Comparison of ENCODE assay signal across 23 cellular contexts in genomic region chr19:31274266-31274963, GRCh38.
DNase-seq lines count a peak whose midpoint lies in the region; ATAC-seq and TF ChIP-seq lines count a peak whose summit lies in the region.
"Had no signal": no experiment of that assay in that cellular context is flagged by ENCODE, and none has a peak within 500 bp of the region (broad histone marks: within the 10 kb centered on the region; RNA-seq: fewer than 3 reads in every experiment).

No MANE protein-coding gene starts in this region.

- H3K4me3 ChIP-seq in LNCaP clone FGC (ENCODE audit: low read depth, low read length): peak overlapping the region; percentile 7; the same call in 1 of the 2 replicates
- peak overlapping the region; percentile 2 for H3K4me3 ChIP-seq in ovary
- no peak overlapping the region for H3K4me3 ChIP-seq in esophagus squamous epithelium
- no peak overlapping the region for H3K4me3 ChIP-seq in left lung
- H3K4me3 ChIP-seq: BLaER1 treated with 17β-estradiol and CSF1 and Interleukin-3, amounts not matched to agents 10 nM and 100 nM; tibial nerve had no signal

- intact Hi-C loops in ovary (cut with DNase I) (no loop called here), esophagus squamous epithelium (cut with DNase I) (no loop called here), left lung (cut with DNase I) (no loop called here)

- TF ChIP-seq CTCF in LNCaP clone FGC (IDR thresholded peaks at IDR 0.05; ENCODE audit: control insufficient read depth, extremely low read depth, insufficient read depth) (no peak), ovary (IDR thresholded peaks at IDR 0.05) (no peak), esophagus squamous epithelium (IDR thresholded peaks at IDR 0.05) (no peak), left lung (IDR thresholded peaks at IDR 0.05) (no peak)

- ATAC-seq in HG03571 (IDR thresholded peaks at IDR 0.05; ENCODE audit: unreplicated experiment) (no peak), left lung (no peak)
- ATAC-seq: activated T-cell treated with anti-CD3 and anti-CD28 coated beads, Interleukin-2, amount 50 U/mL, for 4 hours; PC-3; stimulated activated naive CD8-positive, alpha-beta T cell treated with anti-CD3 and anti-CD28 coated beads, Interleukin-15, amount 100 ng/mL, for 72 hours had no signal

- H3K27me3 ChIP-seq in ovary: no peaks in the 10 kb centered on the region
- no peaks in the 10 kb centered on the region for H3K27me3 ChIP-seq in esophagus squamous epithelium
- H3K27me3 ChIP-seq in left lung: no peaks in the 10 kb centered on the region
- H3K27me3 ChIP-seq: BLaER1 treated with 17β-estradiol and CSF1 and Interleukin-3, amounts not matched to agents 10 nM and 100 nM; brain microvascular endothelial cell; tibial nerve had no signal

- H3K4me1 ChIP-seq in ovary (ENCODE audit: insufficient read depth): peaks cover 4% of the 10 kb centered on the region
- no peaks in the 10 kb centered on the region for H3K4me1 ChIP-seq in esophagus squamous epithelium
- H3K4me1 ChIP-seq in left lung: no peaks in the 10 kb centered on the region

- H3K36me3 ChIP-seq in ovary: no peaks in the 10 kb centered on the region
- peaks cover 0 to 23% (median 0%) of the 10 kb centered on the region in 3 donors for H3K36me3 ChIP-seq in esophagus squamous epithelium
- peaks cover 0 to 27% of the 10 kb centered on the region in 2 donors for H3K36me3 ChIP-seq in left lung

- DNase-seq in Ammon's horn (ENCODE audit: low spot score) (peak; percentile 24), LNCaP clone FGC (ENCODE audit: low read depth) (no peak), ovary (peak in 1 of 5 donors; percentile 58), esophagus squamous epithelium (lab: John Stamatoyannopoulos, UW) (no peak), NCI-H524 treated with DMSO at 0.1 percent for 48 hours (lab: John Stamatoyannopoulos, UW) (no peak), left lung (no peak)
- DNase-seq: activated CD4-positive, alpha-beta T cell treated with anti-CD3 and anti-CD28 coated beads, Interleukin-2, amount 10 ng/mL, durations not matched to agents 24 days and 14 days; activated naive CD4-positive, alpha-beta T cell treated with anti-CD3 and anti-CD28 coated beads for 36 hours; activated T-cell treated with anti-CD3 and anti-CD28 coated beads, Interleukin-2, amount 50 U/mL, for 4 hours; brain microvascular endothelial cell; DMS53; effector CD4-positive, alpha-beta T cell; foreskin fibroblast; GDM1; NCI-H2029 treated with DMSO at 0.1 percent for 48 hours; NCI-H345; PC-3; stimulated activated naive CD8-positive, alpha-beta T cell treated with anti-CD3 and anti-CD28 coated beads, Interleukin-15, amount 100 ng/mL, for 72 hours had no signal

- H3K9me3 ChIP-seq in ovary: no peaks in the 10 kb centered on the region
- no peaks in the 10 kb centered on the region for H3K9me3 ChIP-seq in esophagus squamous epithelium
- no peaks in the 10 kb centered on the region for H3K9me3 ChIP-seq in left lung
- H3K9me3 ChIP-seq: tibial nerve had no signal

- TF ChIP-seq POLR2A in ovary (IDR thresholded peaks at IDR 0.05): no peak
- TF ChIP-seq POLR2A in esophagus squamous epithelium (IDR thresholded peaks at IDR 0.05): no peak

- H3K27ac ChIP-seq in cingulate gyrus (ENCODE audit: low read depth, low read length): peak overlapping the region; percentile 23
- peak overlapping the region in 1 of 2 donors; percentile 41 for H3K27ac ChIP-seq in ovary
- no peak overlapping the region for H3K27ac ChIP-seq in esophagus squamous epithelium
- H3K27ac ChIP-seq in left lung: no peak overlapping the region
- H3K27ac ChIP-seq: BLaER1 treated with 17β-estradiol and CSF1 and Interleukin-3, amounts not matched to agents 10 nM and 100 nM; brain microvascular endothelial cell; epithelial cell of prostate had no signal

- WGBS in ovary, 3 donors: 12 to 17% (median 13%) methylated on average over 17 of the region's 17 CpGs
- WGBS in esophagus squamous epithelium, 2 donors: 80 to 81% methylated on average over 15 to 17 of the region's 17 CpGs

- no peak for TF ChIP-seq EP300 in ovary (IDR thresholded peaks at IDR 0.05)

Comparison
In these comparisons a context has a peak if more than half of its experiments do, and no peak if none do; other contexts are left out.
1. H3K4me3 ChIP-seq: peak in LNCaP clone FGC (single experiment) and ovary (single experiment); none in esophagus squamous epithelium (0 of 4) and left lung (0 of 2).